1 cellular context compared by ENCODE assay signal in the genomic region with DNA sequence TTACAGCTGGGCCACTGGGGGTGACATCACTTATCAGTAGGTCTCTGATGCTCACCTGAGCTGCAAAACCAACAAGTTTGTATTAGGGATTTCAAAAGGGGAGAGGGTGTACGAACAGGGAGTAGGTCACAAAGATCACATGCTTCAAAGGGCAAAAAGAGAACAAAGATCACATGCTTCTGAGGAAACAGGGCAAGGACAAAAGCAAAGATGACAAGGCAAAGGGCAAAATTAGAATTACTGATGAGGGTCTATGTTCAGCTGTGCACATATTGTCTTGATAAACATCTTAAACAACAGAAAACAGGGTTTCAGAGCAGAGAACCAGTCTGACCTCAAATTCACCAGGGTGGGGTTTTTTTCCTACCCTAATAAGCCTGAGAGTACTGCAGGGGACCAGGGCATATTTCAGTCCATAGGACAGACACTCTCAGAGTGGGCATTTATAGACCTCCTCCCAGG.
TF ChIP-seq lines count a peak whose summit lies in the region.
"Not testable (repeated sequence)": the region's sequence is repeated elsewhere in the genome, so short reads cannot be mapped to it uniquely, and the experiment has no call there.

No MANE protein-coding gene starts in this region.

TF ChIP-seq in HepG2, 621 proteins besides CTCF, POLR2A, EP300 and RAD21 (continues in another document):
- TF ChIP-seq, protein P1, sequence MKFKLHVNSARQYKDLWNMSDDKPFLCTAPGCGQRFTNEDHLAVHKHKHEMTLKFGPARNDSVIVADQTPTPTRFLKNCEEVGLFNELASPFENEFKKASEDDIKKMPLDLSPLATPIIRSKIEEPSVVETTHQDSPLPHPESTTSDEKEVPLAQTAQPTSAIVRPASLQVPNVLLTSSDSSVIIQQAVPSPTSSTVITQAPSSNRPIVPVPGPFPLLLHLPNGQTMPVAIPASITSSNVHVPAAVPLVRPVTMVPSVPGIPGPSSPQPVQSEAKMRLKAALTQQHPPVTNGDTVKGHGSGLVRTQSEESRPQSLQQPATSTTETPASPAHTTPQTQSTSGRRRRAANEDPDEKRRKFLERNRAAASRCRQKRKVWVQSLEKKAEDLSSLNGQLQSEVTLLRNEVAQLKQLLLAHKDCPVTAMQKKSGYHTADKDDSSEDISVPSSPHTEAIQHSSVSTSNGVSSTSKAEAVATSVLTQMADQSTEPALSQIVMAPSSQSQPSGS (CRISPR knock-in tag; IDR thresholded peaks at IDR 0.05) = peak; percentile 92; the same call in 1 of the 2 replicates
- peak; percentile 63; the same call in 1 of the 2 replicates for TF ChIP-seq POGZ (CRISPR knock-in tag; IDR thresholded peaks at IDR 0.05)
- 0 out of 2 replicates have a peak, but pooled peaks have one; percentile 32 for TF ChIP-seq PPARG (CRISPR knock-in tag; conservative IDR thresholded peaks at IDR 0.05)
- TF ChIP-seq FOXJ3 (CRISPR knock-in tag; IDR thresholded peaks at IDR 0.05; ENCODE audit: borderline replicate concordance) = peak; percentile 85; the same call in 1 of the 2 replicates
- TF ChIP-seq BHLHE40 (IDR thresholded peaks at IDR 0.05; ENCODE audit: low read length) = peak; percentile 73; the same call in 1 of the 2 replicates
- peak; percentile 79 for TF ChIP-seq KDM6A (CRISPR knock-in tag; IDR thresholded peaks at IDR 0.05; ENCODE audit: low read depth)
- peak; percentile 76 for TF ChIP-seq RXRB (CRISPR knock-in tag; IDR thresholded peaks at IDR 0.05; ENCODE audit: borderline replicate concordance)
- TF ChIP-seq SOX6 (IDR thresholded peaks at IDR 0.05); CREM (CRISPR knock-in tag; IDR thresholded peaks at IDR 0.05): not testable (repeated sequence)
- peak; percentile 98 for TF ChIP-seq SOX6 (CRISPR knock-in tag; IDR thresholded peaks at IDR 0.05)
- TF ChIP-seq NR2F2 (IDR thresholded peaks at IDR 0.05; ENCODE audit: borderline replicate concordance, low read depth) = peak; percentile 93
- peak; percentile 58; the same call in 1 of the 2 replicates for TF ChIP-seq FOXP1 (IDR thresholded peaks at IDR 0.05)
- TF ChIP-seq FOXP1 (CRISPR knock-in tag; IDR thresholded peaks at IDR 0.05) = peak; percentile 92
- peak; percentile 68; the same call in 1 of the 2 replicates for TF ChIP-seq ZNF331 (CRISPR knock-in tag; IDR thresholded peaks at IDR 0.05)
- peak; percentile 50; the same call in 1 of the 2 replicates for TF ChIP-seq HOXA3 (CRISPR knock-in tag; IDR thresholded peaks at IDR 0.05)
- peak; percentile 88 for TF ChIP-seq HNF4G (IDR thresholded peaks at IDR 0.05; ENCODE audit: borderline replicate concordance, low read depth, low read length)
- TF ChIP-seq HNF4G (CRISPR knock-in tag; IDR thresholded peaks at IDR 0.05; ENCODE audit: borderline replicate concordance, low read depth) = peak; percentile 61; the same call in 1 of the 2 replicates
- TF ChIP-seq RCOR2 (CRISPR knock-in tag; IDR thresholded peaks at IDR 0.05) = peak; percentile 48; the same call in 1 of the 2 replicates
- TF ChIP-seq, protein P2, sequence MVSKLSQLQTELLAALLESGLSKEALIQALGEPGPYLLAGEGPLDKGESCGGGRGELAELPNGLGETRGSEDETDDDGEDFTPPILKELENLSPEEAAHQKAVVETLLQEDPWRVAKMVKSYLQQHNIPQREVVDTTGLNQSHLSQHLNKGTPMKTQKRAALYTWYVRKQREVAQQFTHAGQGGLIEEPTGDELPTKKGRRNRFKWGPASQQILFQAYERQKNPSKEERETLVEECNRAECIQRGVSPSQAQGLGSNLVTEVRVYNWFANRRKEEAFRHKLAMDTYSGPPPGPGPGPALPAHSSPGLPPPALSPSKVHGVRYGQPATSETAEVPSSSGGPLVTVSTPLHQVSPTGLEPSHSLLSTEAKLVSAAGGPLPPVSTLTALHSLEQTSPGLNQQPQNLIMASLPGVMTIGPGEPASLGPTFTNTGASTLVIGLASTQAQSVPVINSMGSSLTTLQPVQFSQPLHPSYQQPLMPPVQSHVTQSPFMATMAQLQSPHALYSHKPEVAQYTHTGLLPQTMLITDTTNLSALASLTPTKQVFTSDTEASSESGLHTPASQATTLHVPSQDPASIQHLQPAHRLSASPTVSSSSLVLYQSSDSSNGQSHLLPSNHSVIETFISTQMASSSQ (IDR thresholded peaks at IDR 0.05; ENCODE audit: low read depth) = not testable (repeated sequence)
- TF ChIP-seq, protein P2 (CRISPR knock-in tag; IDR thresholded peaks at IDR 0.05; ENCODE audit: borderline replicate concordance) = 0 out of 2 replicates have a peak, but pooled peaks have one; percentile 29
- TF ChIP-seq, protein P3, sequence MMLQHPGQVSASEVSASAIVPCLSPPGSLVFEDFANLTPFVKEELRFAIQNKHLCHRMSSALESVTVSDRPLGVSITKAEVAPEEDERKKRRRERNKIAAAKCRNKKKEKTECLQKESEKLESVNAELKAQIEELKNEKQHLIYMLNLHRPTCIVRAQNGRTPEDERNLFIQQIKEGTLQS (CRISPR knock-in tag; IDR thresholded peaks at IDR 0.05) = 0 out of 2 replicates have a peak, but pooled peaks have one; percentile 26
- peak; percentile 85 for TF ChIP-seq FOXA3 (CRISPR knock-in tag; IDR thresholded peaks at IDR 0.05)
- TF ChIP-seq, protein P4, sequence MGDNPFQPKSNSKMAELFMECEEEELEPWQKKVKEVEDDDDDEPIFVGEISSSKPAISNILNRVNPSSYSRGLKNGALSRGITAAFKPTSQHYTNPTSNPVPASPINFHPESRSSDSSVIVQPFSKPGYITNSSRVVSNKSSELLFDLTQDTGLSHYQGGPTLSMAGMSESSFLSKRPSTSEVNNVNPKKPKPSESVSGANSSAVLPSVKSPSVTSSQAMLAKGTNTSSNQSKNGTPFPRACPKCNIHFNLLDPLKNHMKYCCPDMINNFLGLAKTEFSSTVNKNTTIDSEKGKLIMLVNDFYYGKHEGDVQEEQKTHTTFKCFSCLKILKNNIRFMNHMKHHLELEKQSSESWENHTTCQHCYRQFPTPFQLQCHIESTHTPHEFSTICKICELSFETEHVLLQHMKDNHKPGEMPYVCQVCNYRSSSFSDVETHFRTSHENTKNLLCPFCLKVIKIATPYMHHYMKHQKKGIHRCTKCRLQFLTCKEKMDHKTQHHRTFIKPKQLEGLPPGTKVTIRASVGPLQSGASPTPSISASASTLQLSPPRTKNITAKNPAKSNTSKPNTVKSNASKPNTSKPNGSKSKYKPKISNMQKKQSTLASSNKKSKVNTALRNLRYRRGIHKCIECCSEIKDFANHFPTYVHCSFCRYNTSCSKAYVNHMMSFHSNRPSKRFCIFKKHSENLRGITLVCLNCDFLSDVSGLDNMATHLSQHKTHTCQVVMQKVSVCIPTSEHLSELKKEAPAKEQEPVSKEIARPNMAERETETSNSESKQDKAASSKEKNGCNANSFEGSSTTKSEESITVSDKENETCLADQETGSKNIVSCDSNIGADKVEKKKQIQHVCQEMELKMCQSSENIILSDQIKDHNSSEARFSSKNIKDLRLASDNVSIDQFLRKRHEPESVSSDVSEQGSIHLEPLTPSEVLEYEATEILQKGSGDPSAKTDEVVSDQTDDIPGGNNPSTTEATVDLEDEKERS (CRISPR knock-in tag; IDR thresholded peaks at IDR 0.05) = peak; percentile 46; the same call in 1 of the 2 replicates
- TF ChIP-seq, protein P5, sequence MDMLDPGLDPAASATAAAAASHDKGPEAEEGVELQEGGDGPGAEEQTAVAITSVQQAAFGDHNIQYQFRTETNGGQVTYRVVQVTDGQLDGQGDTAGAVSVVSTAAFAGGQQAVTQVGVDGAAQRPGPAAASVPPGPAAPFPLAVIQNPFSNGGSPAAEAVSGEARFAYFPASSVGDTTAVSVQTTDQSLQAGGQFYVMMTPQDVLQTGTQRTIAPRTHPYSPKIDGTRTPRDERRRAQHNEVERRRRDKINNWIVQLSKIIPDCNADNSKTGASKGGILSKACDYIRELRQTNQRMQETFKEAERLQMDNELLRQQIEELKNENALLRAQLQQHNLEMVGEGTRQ (IDR thresholded peaks at IDR 0.05; ENCODE audit: low read depth, low read length) = not testable (repeated sequence)
- TF ChIP-seq, protein P5 (CRISPR knock-in tag; IDR thresholded peaks at IDR 0.05; ENCODE audit: borderline replicate concordance) = peak; percentile 39; the same call in 1 of the 2 replicates
- TF ChIP-seq KLF16 (CRISPR knock-in tag; IDR thresholded peaks at IDR 0.05) = peak in 1 of 2 experiments; percentile 70; a peak in 1 of 4 replicates
- TF ChIP-seq, protein P6, sequence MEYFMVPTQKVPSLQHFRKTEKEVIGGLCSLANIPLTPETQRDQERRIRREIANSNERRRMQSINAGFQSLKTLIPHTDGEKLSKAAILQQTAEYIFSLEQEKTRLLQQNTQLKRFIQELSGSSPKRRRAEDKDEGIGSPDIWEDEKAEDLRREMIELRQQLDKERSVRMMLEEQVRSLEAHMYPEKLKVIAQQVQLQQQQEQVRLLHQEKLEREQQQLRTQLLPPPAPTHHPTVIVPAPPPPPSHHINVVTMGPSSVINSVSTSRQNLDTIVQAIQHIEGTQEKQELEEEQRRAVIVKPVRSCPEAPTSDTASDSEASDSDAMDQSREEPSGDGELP (IDR thresholded peaks at IDR 0.05; ENCODE audit: borderline replicate concordance, low read depth) = peak; percentile 84
- peak; percentile 93 for TF ChIP-seq NR2F6 (IDR thresholded peaks at IDR 0.05)
- peak; percentile 90 for TF ChIP-seq NR2F6 (CRISPR knock-in tag; IDR thresholded peaks at IDR 0.05)
- peak; percentile 91 for TF ChIP-seq NR2F1 (CRISPR knock-in tag; IDR thresholded peaks at IDR 0.05)
- TF ChIP-seq TBX3 (IDR thresholded peaks at IDR 0.05; ENCODE audit: borderline replicate concordance) = peak; percentile 89
- TF ChIP-seq CREM (IDR thresholded peaks at IDR 0.05) = peak; percentile 74; the same call in 1 of the 2 replicates
- TF ChIP-seq DPF2 (CRISPR knock-in tag; IDR thresholded peaks at IDR 0.05; ENCODE audit: borderline replicate concordance, low read depth) = peak; percentile 58; the same call in 1 of the 2 replicates
- TF ChIP-seq REPIN1 (CRISPR knock-in tag; IDR thresholded peaks at IDR 0.05; ENCODE audit: borderline replicate concordance, low read depth) = peak; percentile 61; the same call in 1 of the 2 replicates
- TF ChIP-seq FOSL2 (CRISPR knock-in tag; IDR thresholded peaks at IDR 0.05) = peak; percentile 61
- TF ChIP-seq TBX2 (CRISPR knock-in tag; IDR thresholded peaks at IDR 0.05; ENCODE audit: borderline replicate concordance) = peak; percentile 94
- TF ChIP-seq, protein P7, sequence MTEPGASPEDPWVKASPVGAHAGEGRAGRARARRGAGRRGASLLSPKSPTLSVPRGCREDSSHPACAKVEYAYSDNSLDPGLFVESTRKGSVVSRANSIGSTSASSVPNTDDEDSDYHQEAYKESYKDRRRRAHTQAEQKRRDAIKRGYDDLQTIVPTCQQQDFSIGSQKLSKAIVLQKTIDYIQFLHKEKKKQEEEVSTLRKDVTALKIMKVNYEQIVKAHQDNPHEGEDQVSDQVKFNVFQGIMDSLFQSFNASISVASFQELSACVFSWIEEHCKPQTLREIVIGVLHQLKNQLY (CRISPR knock-in tag; IDR thresholded peaks at IDR 0.05) = peak; percentile 57; the same call in 1 of the 2 replicates
- TF ChIP-seq, protein P8, sequence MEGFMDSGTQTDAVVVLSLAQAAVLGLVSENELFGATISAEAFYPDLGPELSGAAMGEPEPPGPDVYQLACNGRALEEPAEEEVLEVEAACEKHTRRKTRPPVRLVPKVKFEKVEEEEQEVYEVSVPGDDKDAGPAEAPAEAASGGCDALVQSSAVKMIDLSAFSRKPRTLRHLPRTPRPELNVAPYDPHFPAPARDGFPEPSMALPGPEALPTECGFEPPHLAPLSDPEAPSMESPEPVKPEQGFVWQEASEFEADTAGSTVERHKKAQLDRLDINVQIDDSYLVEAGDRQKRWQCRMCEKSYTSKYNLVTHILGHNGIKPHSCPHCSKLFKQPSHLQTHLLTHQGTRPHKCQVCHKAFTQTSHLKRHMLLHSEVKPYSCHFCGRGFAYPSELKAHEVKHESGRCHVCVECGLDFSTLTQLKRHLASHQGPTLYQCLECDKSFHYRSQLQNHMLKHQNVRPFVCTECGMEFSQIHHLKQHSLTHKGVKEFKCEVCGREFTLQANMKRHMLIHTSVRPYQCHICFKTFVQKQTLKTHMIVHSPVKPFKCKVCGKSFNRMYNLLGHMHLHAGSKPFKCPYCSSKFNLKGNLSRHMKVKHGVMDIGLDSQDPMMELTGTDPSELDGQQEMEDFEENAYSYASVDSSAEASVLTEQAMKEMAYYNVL (CRISPR knock-in tag; IDR thresholded peaks at IDR 0.05; ENCODE audit: borderline replicate concordance) = peak; percentile 90
- TF ChIP-seq SIX4 (CRISPR knock-in tag; IDR thresholded peaks at IDR 0.05) = peak; percentile 12; the same call in 1 of the 2 replicates
- 0 out of 2 replicates have a peak, but pooled peaks have one; percentile 59 for TF ChIP-seq ZNF703 (CRISPR knock-in tag; IDR thresholded peaks at IDR 0.05; ENCODE audit: borderline replicate concordance)
- peak; percentile 45; the same call in 1 of the 2 replicates for TF ChIP-seq RXRA (CRISPR knock-in tag; IDR thresholded peaks at IDR 0.05)
- TF ChIP-seq ZNF264 (CRISPR knock-in tag; IDR thresholded peaks at IDR 0.05) = peak; percentile 50; the same call in 1 of the 2 replicates
- 0 out of 2 replicates have a peak, but pooled peaks have one; percentile 40 for TF ChIP-seq NFKBIZ (CRISPR knock-in tag; IDR thresholded peaks at IDR 0.05)
